Comparison of ENCODE assay signal across 10 cellular contexts in genomic region chr22:44172370-44173108, GRCh38. TPM values are rescaled to one million over a fixed set of nuclear protein-coding genes. Genes with fewer than 3 reads are reported as not detected.
DNase-seq lines count a peak whose midpoint lies in the region; ATAC-seq and TF ChIP-seq lines count a peak whose summit lies in the region.
"Had no signal": no experiment of that assay in that cellular context is flagged by ENCODE, and none has a peak within 500 bp of the region (broad histone marks: within the 10 kb centered on the region; RNA-seq: fewer than 3 reads in every experiment).

No MANE protein-coding gene starts in this region.

- WGBS in heart right ventricle, 2 donors, result 84 to 88% methylated on average over 22 of the region's 22 CpGs

- no peaks in the 10 kb centered on the region for H4K20me1 ChIP-seq in GM23338 (replicated peaks; ENCODE audit: insufficient read depth)

- H3K4me1 ChIP-seq in GM23338 (ENCODE audit: insufficient read depth), result peaks cover 21% of the 10 kb centered on the region
- H3K4me1 ChIP-seq in heart right ventricle, result peaks cover 0 to 33% (median 0%) of the 10 kb centered on the region in 9 donors
- no peaks in the 10 kb centered on the region for H3K4me1 ChIP-seq in foreskin keratinocyte

- H3K4me2 ChIP-seq in GM23338, result no peak overlapping the region

- peak; percentile 85 for DNase-seq in COLO668 (lab: John Stamatoyannopoulos, UW; ENCODE audit: unreplicated experiment)
- peak; percentile 42 for DNase-seq in GM23338 (ENCODE audit: low spot score)
- peak; percentile 97 for DNase-seq in NCI-H748 (lab: John Stamatoyannopoulos, UW; ENCODE audit: unreplicated experiment)
- peak; percentile 32 to 42 for DNase-seq in heart right ventricle
- DNase-seq in substantia nigra (lab: John Stamatoyannopoulos, UW), result peak in 28 of 49 donors; percentile 7 to 65 (median 28)
- DNase-seq in SW 1271 (lab: John Stamatoyannopoulos, UW), result no peak
- no peak for DNase-seq in HCEC 1CT
- no peak for DNase-seq in foreskin keratinocyte

- H3K36me3 Mint-ChIP-seq in GM23338 (ENCODE audit: low read depth), result no peaks in the 10 kb centered on the region

- H3K4me3 ChIP-seq in GM23338, result no peak overlapping the region
- H3K4me3 ChIP-seq in heart right ventricle, result no peak overlapping the region

- H3K27ac ChIP-seq in GM23338 (ENCODE audit: low read depth) (no peak overlapping the region), heart right ventricle (peak overlapping the region in 2 of 10 donors; percentile 6 to 79), substantia nigra (ENCODE audit: low read depth, low read length, poor library complexity, severe bottlenecking) (peak overlapping the region; percentile 36), foreskin keratinocyte (no peak overlapping the region)

- H3K27ac Mint-ChIP-seq in GM23338, result no peak overlapping the region
- H3K27ac Mint-ChIP-seq: T-helper 1 cell treated with Interleukin-12 subunit alpha and Interleukin-12 subunit beta and Interleukin-4 antibody, amounts not matched to agents 30 μg/mL and 1 μg/mL, for 36 hours had no signal

- no peaks in the 10 kb centered on the region for H3K9me2 ChIP-seq in GM23338 (ENCODE audit: insufficient read depth)

- H3K27me3 Mint-ChIP-seq in GM23338 (ENCODE audit: insufficient read depth, low read depth, poor library complexity), result peaks cover 5% of the 10 kb centered on the region

- no peak overlapping the region for H2AFZ ChIP-seq in GM23338

- ATAC-seq in GM23338, result peak; percentile 84
- peak in 6 of 8 donors; percentile 66 to 86 (median 76) for ATAC-seq in heart right ventricle
- no peak for ATAC-seq in foreskin keratinocyte

- no peak overlapping the region; the same call in 2 of the 3 replicates for H3K4me3 Mint-ChIP-seq in GM23338
- H3K4me3 Mint-ChIP-seq: T-helper 1 cell treated with Interleukin-12 subunit alpha and Interleukin-12 subunit beta and Interleukin-4 antibody, amounts not matched to agents 30 μg/mL and 1 μg/mL, for 36 hours had no signal

- no peaks in the 10 kb centered on the region for H3K9me3 Mint-ChIP-seq in GM23338
- H3K9me3 Mint-ChIP-seq: T-helper 1 cell treated with Interleukin-12 subunit alpha and Interleukin-12 subunit beta and Interleukin-4 antibody, amounts not matched to agents 30 μg/mL and 1 μg/mL, for 36 hours had no signal

- H3K27me3 ChIP-seq in GM23338 (ENCODE audit: insufficient read depth) (no peaks in the 10 kb centered on the region), heart right ventricle (no peaks in the 10 kb centered on the region), foreskin keratinocyte (peaks cover 8% of the 10 kb centered on the region)

- no peaks in the 10 kb centered on the region for H3K36me3 ChIP-seq in GM23338 (ENCODE audit: insufficient read depth)
- H3K36me3 ChIP-seq in heart right ventricle, result peaks cover 0 to 32% (median 0%) of the 10 kb centered on the region in 9 donors

- no peaks in the 10 kb centered on the region for H3K79me2 ChIP-seq in GM23338 (replicated peaks; ENCODE audit: insufficient read depth)

- TF ChIP-seq CTCF in GM23338 (conservative IDR thresholded peaks at IDR 0.05; ENCODE audit: low read depth in 2 of 2), result no peak
- TF ChIP-seq CTCF in heart right ventricle (IDR thresholded peaks at IDR 0.05), result no peak
- TF ChIP-seq CTCF in foreskin keratinocyte (conservative IDR thresholded peaks at IDR 0.05), result no peak

- peaks cover 32% of the 10 kb centered on the region for H3K4me1 Mint-ChIP-seq in GM23338

- H3F3A ChIP-seq in GM23338 (replicated peaks; ENCODE audit: low read depth), result no peaks in the 10 kb centered on the region

- intact Hi-C loops in heart right ventricle (cut with DNase I), result no loop called here

- H3K9me3 ChIP-seq in heart right ventricle, result no peaks in the 10 kb centered on the region

TF ChIP-seq in GM23338, 12 proteins besides CTCF, POLR2A, EP300 and RAD21 (continues in another document):
- TF ChIP-seq NANOG (IDR thresholded peaks at IDR 0.05; ENCODE audit: borderline replicate concordance) (no peak), EZH2phosphoT487 (IDR thresholded peaks at IDR 0.05; ENCODE audit: unreplicated experiment) (no peak), CREB1 (CRISPR knock-in tag; IDR thresholded peaks at IDR 0.05; ENCODE audit: low read depth) (no peak), STAT1 (IDR thresholded peaks at IDR 0.05; ENCODE audit: unreplicated experiment) (no peak), POLR2AphosphoS5 (IDR thresholded peaks at IDR 0.05; ENCODE audit: low read depth) (no peak), ZNF114 (CRISPR knock-in tag; IDR thresholded peaks at IDR 0.05) (no peak), EZH2 (IDR thresholded peaks at IDR 0.05; ENCODE audit: low read depth, unreplicated experiment) (no peak), ETS1 (IDR thresholded peaks at IDR 0.05) (no peak), ZNF331 (CRISPR knock-in tag; IDR thresholded peaks at IDR 0.05; ENCODE audit: low read depth) (no peak), JUNB (IDR thresholded peaks at IDR 0.05; ENCODE audit: unreplicated experiment) (no peak)
- TF ChIP-seq, protein P1, sequence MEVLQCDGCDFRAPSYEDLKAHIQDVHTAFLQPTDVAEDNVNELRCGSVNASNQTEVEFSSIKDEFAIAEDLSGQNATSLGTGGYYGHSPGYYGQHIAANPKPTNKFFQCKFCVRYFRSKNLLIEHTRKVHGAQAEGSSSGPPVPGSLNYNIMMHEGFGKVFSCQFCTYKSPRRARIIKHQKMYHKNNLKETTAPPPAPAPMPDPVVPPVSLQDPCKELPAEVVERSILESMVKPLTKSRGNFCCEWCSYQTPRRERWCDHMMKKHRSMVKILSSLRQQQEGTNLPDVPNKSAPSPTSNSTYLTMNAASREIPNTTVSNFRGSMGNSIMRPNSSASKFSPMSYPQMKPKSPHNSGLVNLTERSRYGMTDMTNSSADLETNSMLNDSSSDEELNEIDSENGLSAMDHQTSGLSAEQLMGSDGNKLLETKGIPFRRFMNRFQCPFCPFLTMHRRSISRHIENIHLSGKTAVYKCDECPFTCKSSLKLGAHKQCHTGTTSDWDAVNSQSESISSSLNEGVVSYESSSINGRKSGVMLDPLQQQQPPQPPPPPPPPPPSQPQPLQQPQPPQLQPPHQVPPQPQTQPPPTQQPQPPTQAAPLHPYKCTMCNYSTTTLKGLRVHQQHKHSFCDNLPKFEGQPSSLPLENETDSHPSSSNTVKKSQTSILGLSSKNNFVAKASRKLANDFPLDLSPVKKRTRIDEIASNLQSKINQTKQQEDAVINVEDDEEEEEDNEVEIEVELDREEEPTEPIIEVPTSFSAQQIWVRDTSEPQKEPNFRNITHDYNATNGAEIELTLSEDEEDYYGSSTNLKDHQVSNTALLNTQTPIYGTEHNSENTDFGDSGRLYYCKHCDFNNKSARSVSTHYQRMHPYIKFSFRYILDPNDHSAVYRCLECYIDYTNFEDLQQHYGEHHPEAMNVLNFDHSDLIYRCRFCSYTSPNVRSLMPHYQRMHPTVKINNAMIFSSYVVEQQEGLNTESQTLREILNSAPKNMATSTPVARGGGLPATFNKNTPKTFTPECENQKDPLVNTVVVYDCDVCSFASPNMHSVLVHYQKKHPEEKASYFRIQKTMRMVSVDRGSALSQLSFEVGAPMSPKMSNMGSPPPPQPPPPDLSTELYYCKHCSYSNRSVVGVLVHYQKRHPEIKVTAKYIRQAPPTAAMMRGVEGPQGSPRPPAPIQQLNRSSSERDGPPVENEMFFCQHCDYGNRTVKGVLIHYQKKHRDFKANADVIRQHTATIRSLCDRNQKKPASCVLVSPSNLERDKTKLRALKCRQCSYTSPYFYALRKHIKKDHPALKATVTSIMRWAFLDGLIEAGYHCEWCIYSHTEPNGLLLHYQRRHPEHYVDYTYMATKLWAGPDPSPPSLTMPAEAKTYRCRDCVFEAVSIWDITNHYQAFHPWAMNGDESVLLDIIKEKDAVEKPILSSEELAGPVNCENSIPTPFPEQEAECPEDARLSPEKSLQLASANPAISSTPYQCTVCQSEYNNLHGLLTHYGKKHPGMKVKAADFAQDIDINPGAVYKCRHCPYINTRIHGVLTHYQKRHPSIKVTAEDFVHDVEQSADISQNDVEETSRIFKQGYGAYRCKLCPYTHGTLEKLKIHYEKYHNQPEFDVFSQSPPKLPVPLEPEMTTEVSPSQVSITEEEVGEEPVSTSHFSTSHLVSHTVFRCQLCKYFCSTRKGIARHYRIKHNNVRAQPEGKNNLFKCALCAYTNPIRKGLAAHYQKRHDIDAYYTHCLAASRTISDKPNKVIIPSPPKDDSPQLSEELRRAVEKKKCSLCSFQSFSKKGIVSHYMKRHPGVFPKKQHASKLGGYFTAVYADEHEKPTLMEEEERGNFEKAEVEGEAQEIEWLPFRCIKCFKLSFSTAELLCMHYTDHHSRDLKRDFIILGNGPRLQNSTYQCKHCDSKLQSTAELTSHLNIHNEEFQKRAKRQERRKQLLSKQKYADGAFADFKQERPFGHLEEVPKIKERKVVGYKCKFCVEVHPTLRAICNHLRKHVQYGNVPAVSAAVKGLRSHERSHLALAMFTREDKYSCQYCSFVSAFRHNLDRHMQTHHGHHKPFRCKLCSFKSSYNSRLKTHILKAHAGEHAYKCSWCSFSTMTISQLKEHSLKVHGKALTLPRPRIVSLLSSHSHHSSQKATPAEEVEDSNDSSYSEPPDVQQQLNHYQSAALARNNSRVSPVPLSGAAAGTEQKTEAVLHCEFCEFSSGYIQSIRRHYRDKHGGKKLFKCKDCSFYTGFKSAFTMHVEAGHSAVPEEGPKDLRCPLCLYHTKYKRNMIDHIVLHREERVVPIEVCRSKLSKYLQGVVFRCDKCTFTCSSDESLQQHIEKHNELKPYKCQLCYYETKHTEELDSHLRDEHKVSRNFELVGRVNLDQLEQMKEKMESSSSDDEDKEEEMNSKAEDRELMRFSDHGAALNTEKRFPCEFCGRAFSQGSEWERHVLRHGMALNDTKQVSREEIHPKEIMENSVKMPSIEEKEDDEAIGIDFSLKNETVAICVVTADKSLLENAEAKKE (CRISPR knock-in tag; IDR thresholded peaks at IDR 0.05), result no peak

RNA-seq across cellular contexts. Expression of gene PARVG, which starts 8.2 kb away (rescaled TPM):
- total RNA-seq in GM23338 (2014; rRNA removed; shearing (Covaris generic)), result 0.14 TPM in 1 of 2 replicates, not detected in the other
- polyA plus RNA-seq in GM23338 (2016; fragmentation: Nextera tagmentation; extraction: Ambion mirVana) (0.31 TPM in 1 of 2 replicates, not detected in the other), heart right ventricle (1 to 10 TPM; 3.2 to 5.4 TPM), foreskin keratinocyte (not detected in 2 replicates)
- total RNA-seq in heart right ventricle (10 to 100 TPM in 1 of 10 donors, 1 to 10 TPM in 8, under 1 TPM in 1; 0.90 to 16.2 (median 1.9) TPM), foreskin keratinocyte (not detected in 2 replicates)
- total RNA-seq: glomerular endothelial cell had no signal

Comparison
In these comparisons a context has a peak if more than half of its experiments do, and no peak if none do; other contexts are left out.
1. DNase-seq: peak in COLO668 (single experiment), GM23338 (single experiment), NCI-H748 (single experiment), heart right ventricle (2 of 2) and substantia nigra (28 of 49); none in SW 1271 (0 of 2), HCEC 1CT (single experiment) and foreskin keratinocyte (0 of 2).